8 cellular contexts compared by ENCODE assay signal in the genomic region with DNA sequence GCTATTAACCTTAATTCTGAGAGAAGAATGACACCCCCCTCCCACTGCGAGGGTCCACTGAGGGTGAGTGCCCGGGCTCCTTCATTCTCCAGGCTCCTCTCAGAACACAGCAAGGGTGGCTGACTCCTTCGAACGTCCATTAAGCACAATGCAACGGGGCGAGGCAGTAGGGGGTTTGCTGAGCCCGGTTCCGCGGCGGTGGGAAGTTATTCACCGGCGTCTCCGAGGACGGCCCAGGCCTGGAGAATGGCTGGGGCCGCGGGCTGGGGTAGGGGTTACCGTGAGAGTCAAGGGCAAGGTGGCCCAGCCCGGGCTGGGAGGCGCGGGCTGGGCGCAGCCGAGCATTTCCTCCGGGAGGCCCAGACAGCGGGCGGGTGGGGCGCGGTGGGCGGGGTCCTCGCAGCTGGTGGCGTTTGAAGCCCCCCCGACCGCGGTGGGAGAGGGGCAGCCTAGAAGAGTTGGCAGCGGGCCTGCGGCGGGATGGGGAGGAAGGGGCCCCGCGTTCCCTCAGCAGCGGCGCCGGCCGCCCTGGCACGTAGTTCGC. TPM values are rescaled to one million over a fixed set of nuclear protein-coding genes. Genes with fewer than 3 reads are reported as not detected.
DNase-seq lines count a peak whose midpoint lies in the region; ATAC-seq and TF ChIP-seq lines count a peak whose summit lies in the region.

No MANE protein-coding gene starts in this region.

- TF ChIP-seq CTCF in HEK293 (tag by site-specific recombination; IDR thresholded peaks at IDR 0.05) (no peak), OCI-LY1 (IDR thresholded peaks at IDR 0.05; ENCODE audit: low read length) (no peak), left ventricle myocardium inferior (IDR thresholded peaks at IDR 0.05; ENCODE audit: borderline replicate concordance) (no peak), progenitor cell of endocrine pancreas (IDR thresholded peaks at IDR 0.05; ENCODE audit: unreplicated experiment) (no peak)

- no peaks in the 10 kb centered on the region for H4K20me1 ChIP-seq in OCI-LY1 (ENCODE audit: insufficient read depth, low read length)

- intact Hi-C loops in left ventricle myocardium inferior (cut with micrococcal nuclease), result no loop called here

- H3K36me3 Mint-ChIP-seq in activated naive CD4-positive, alpha-beta T cell treated with anti-CD3 and anti-CD28 coated beads, Interleukin-2, amount 50 U/mL, for 72 hours, result peaks cover 27 to 32% of the 10 kb centered on the region in 2 donors
- H3K36me3 Mint-ChIP-seq in progenitor cell of endocrine pancreas (ENCODE audit: insufficient read depth), result no peaks in the 10 kb centered on the region

- H3K9ac ChIP-seq in ES-I3 (ENCODE audit: low read depth, low read length) (peak overlapping the region; percentile 73), OCI-LY1 (ENCODE audit: low read length) (peak overlapping the region; percentile 96)

- POLR2A ChIA-PET in HEK293 (lab: Yijun Ruan, JAX), result interaction anchor here (1.6 kb wide), 1 partner anchor 67 kb away, joined by 4 read pairs; no protein-coding TSS in a partner anchor

- ATAC-seq in activated naive CD4-positive, alpha-beta T cell treated with anti-CD3 and anti-CD28 coated beads, Interleukin-2, amount 50 U/mL, for 72 hours, result no peak

- H3K9me3 Mint-ChIP-seq in activated naive CD4-positive, alpha-beta T cell treated with anti-CD3 and anti-CD28 coated beads, Interleukin-2, amount 50 U/mL, for 72 hours, result peaks cover 0 to 8% of the 10 kb centered on the region in 2 donors
- H3K9me3 Mint-ChIP-seq in progenitor cell of endocrine pancreas (ENCODE audit: low read depth), result no peaks in the 10 kb centered on the region

- H3K27me3 Mint-ChIP-seq in progenitor cell of endocrine pancreas, result peaks cover 15% of the 10 kb centered on the region

- H3K79me2 ChIP-seq in OCI-LY1 (ENCODE audit: insufficient read depth, low read length), result peaks cover 17% of the 10 kb centered on the region

- H3K9me2 ChIP-seq in OCI-LY1 (ENCODE audit: low read depth, low read length), result no peaks in the 10 kb centered on the region

- DNase-seq in activated naive CD4-positive, alpha-beta T cell treated with anti-CD3 and anti-CD28 coated beads, Interleukin-2, amount 50 U/mL, for 72 hours (ENCODE audit: low spot score in 2 of 2), result peak in 1 of 2 donors; percentile 38
- peak; percentile 88 for DNase-seq in left ventricle myocardium inferior
- peak; percentile 35 for DNase-seq in progenitor cell of endocrine pancreas (ENCODE audit: low spot score, unreplicated experiment)
- DNase-seq in NCI-H2196 treated with DMSO at 0.1 percent for 48 hours (lab: John Stamatoyannopoulos, UW; ENCODE audit: unreplicated experiment), result no peak
- no peak for DNase-seq in mesenteric fat pad (ENCODE audit: low spot score)

- H3K9me3 ChIP-seq in ES-I3 (ENCODE audit: control insufficient read depth, insufficient read depth, low read length) (no peaks in the 10 kb centered on the region), HEK293 (ENCODE audit: control insufficient read depth, insufficient read depth, low read depth, low read length) (no peaks in the 10 kb centered on the region), OCI-LY1 (ENCODE audit: low read length) (peaks cover 3% of the 10 kb centered on the region; the same call in 1 of the 2 replicates), left ventricle myocardium inferior (replicated peaks) (no peaks in the 10 kb centered on the region)

- peak overlapping the region; percentile 98 for H3K27ac ChIP-seq in HEK293 (ENCODE audit: extremely low read depth, low read depth, low read length)
- H3K27ac ChIP-seq in OCI-LY1 (ENCODE audit: low read depth, low read length, poor library complexity, severe bottlenecking), result peak overlapping the region; percentile 93
- peak overlapping the region; percentile 100 for H3K27ac ChIP-seq in left ventricle myocardium inferior (replicated peaks)

- H3K4me3 ChIP-seq in HEK293 (ENCODE audit: low read depth, low read length) (peak overlapping the region; percentile 60), OCI-LY1 (ENCODE audit: low read depth, low read length, poor library complexity, severe bottlenecking) (peak overlapping the region; percentile 87), left ventricle myocardium inferior (peak overlapping the region; percentile 97)

- H3K27ac Mint-ChIP-seq in activated naive CD4-positive, alpha-beta T cell treated with anti-CD3 and anti-CD28 coated beads, Interleukin-2, amount 50 U/mL, for 72 hours, result peak overlapping the region; percentile 44 to 75
- peak overlapping the region; percentile 96 for H3K27ac Mint-ChIP-seq in progenitor cell of endocrine pancreas

- no peak overlapping the region for H2AFZ ChIP-seq in OCI-LY1 (ENCODE audit: low read length)

- H3K4me1 ChIP-seq in ES-I3 (ENCODE audit: insufficient read depth, low read length) (peaks cover 6% of the 10 kb centered on the region), HEK293 (ENCODE audit: control insufficient read depth, insufficient read depth, low read length) (no peaks in the 10 kb centered on the region), OCI-LY1 (ENCODE audit: insufficient read depth, low read length, severe bottlenecking) (peaks cover 42% of the 10 kb centered on the region), left ventricle myocardium inferior (peaks cover 48% of the 10 kb centered on the region)

- H3K4me3 Mint-ChIP-seq in progenitor cell of endocrine pancreas (ENCODE audit: low read depth), result peak overlapping the region; percentile 84

- no peaks in the 10 kb centered on the region for H3F3A ChIP-seq in OCI-LY1 (ENCODE audit: insufficient read depth, low read length)

- peaks cover 19% of the 10 kb centered on the region for H3K4me1 Mint-ChIP-seq in progenitor cell of endocrine pancreas (ENCODE audit: low read depth)

- CTCF ChIA-PET in HEK293 (lab: Yijun Ruan, JAX), result interaction anchor here (0.6 to 0.9 kb wide), 4 partner anchors 57 to 163 kb away, joined by 3 read pairs; no protein-coding TSS in a partner anchor

- H3K36me3 ChIP-seq in ES-I3 (ENCODE audit: insufficient read depth, low read length) (no peaks in the 10 kb centered on the region), HEK293 (ENCODE audit: control insufficient read depth in 2 of 2, insufficient read depth in 1 of 2, low read length in 2 of 2) (no peaks in the 10 kb centered on the region), OCI-LY1 (ENCODE audit: insufficient read depth, low read length) (peaks cover 13% of the 10 kb centered on the region), left ventricle myocardium inferior (no peaks in the 10 kb centered on the region)

- H3K27me3 ChIP-seq in OCI-LY1 (ENCODE audit: insufficient read depth, low read length) (no peaks in the 10 kb centered on the region), left ventricle myocardium inferior (ENCODE audit: low read depth) (no peaks in the 10 kb centered on the region)

- peak overlapping the region; percentile 89 for H3K4me2 ChIP-seq in OCI-LY1 (ENCODE audit: low read length)

TF ChIP-seq in HEK293, 187 proteins besides CTCF, POLR2A, EP300 and RAD21 (continues in another document):
- TF ChIP-seq PRDM1 (tag by site-specific recombination; IDR thresholded peaks at IDR 0.05) (no peak), ZIC2 (tag by site-specific recombination; IDR thresholded peaks at IDR 0.05) (peak; percentile 33; the same call in 1 of the 2 replicates), ZBTB8A (tag by site-specific recombination; IDR thresholded peaks at IDR 0.05) (no peak; the same call in none of the 2 replicates), ZNF426 (tag by site-specific recombination; IDR thresholded peaks at IDR 0.05) (no peak), GLIS1 (tag by site-specific recombination; IDR thresholded peaks at IDR 0.05) (peak; percentile 61), ZNF624 (tag by site-specific recombination; IDR thresholded peaks at IDR 0.05) (no peak), ZSCAN23 (tag by site-specific recombination; IDR thresholded peaks at IDR 0.05) (no peak), ZNF266 (tag by site-specific recombination; IDR thresholded peaks at IDR 0.05; ENCODE audit: low read depth) (no peak)
- TF ChIP-seq, protein P1, sequence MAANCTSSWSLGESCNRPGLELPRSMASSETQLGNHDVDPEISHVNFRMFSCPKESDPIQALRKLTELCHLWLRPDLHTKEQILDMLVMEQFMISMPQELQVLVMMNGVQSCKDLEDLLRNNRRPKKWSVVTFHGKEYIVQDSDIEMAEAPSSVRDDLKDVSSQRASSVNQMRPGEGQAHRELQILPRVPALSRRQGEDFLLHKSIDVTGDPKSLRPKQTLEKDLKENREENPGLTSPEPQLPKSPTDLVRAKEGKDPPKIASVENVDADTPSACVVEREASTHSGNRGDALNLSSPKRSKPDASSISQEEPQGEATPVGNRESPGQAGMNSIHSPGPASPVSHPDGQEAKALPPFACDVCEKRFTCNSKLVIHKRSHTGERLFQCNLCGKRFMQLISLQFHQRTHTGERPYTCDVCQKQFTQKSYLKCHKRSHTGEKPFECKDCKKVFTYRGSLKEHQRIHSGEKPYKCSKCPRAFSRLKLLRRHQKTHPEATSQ (tag by site-specific recombination; IDR thresholded peaks at IDR 0.05), result no peak
- TF ChIP-seq, protein P2, sequence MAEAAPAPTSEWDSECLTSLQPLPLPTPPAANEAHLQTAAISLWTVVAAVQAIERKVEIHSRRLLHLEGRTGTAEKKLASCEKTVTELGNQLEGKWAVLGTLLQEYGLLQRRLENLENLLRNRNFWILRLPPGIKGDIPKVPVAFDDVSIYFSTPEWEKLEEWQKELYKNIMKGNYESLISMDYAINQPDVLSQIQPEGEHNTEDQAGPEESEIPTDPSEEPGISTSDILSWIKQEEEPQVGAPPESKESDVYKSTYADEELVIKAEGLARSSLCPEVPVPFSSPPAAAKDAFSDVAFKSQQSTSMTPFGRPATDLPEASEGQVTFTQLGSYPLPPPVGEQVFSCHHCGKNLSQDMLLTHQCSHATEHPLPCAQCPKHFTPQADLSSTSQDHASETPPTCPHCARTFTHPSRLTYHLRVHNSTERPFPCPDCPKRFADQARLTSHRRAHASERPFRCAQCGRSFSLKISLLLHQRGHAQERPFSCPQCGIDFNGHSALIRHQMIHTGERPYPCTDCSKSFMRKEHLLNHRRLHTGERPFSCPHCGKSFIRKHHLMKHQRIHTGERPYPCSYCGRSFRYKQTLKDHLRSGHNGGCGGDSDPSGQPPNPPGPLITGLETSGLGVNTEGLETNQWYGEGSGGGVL (tag by site-specific recombination; IDR thresholded peaks at IDR 0.05), result peak; percentile 82

RNA-seq across cellular contexts. Expression of a gene that starts 1.1 kb away (rescaled TPM):
- 100 to 1,000 TPM; 124 to 161 TPM for total RNA-seq in activated naive CD4-positive, alpha-beta T cell treated with anti-CD3 and anti-CD28 coated beads, Interleukin-2, amount 50 U/mL, for 72 hours
- total RNA-seq in left ventricle myocardium inferior, result 62.3 TPM
- 26.9 and 34.0 TPM in 2 replicates for total RNA-seq in progenitor cell of endocrine pancreas
- total RNA-seq in mesenteric fat pad, result 41.8 TPM

Comparison
In these comparisons a context has a peak if more than half of its experiments do, and no peak if none do; other contexts are left out.
1. DNase-seq: peak in left ventricle myocardium inferior (single experiment) and progenitor cell of endocrine pancreas (single experiment); none in NCI-H2196 treated with DMSO at 0.1 percent for 48 hours (single experiment) and mesenteric fat pad (single experiment).
2. Peak in every context shown above with its lines, with median percentiles within 50 percentile points of each other: H3K27ac ChIP-seq and H3K4me3 ChIP-seq.